Comparison of ENCODE assay signal across 9 cellular contexts in genomic region chr3:118882353-118882947, GRCh38.
DNase-seq lines count a peak whose midpoint lies in the region; ATAC-seq, FAIRE-seq and TF ChIP-seq lines count a peak whose summit lies in the region.
"Had no signal": no experiment of that assay in that cellular context is flagged by ENCODE, and none has a peak within 500 bp of the region (broad histone marks: within the 10 kb centered on the region; RNA-seq: fewer than 3 reads in every experiment).

No MANE protein-coding gene starts in this region.

- CTCF ChIA-PET in IMR-90 (lab: Yijun Ruan, JAX), result interaction anchor here (0.5 to 4.6 kb wide), 12 partner anchors 8 to 798 kb away, joined by 3 to 29 read pairs (median 4); partner anchors contain the start of genes B4GALT4 and IGSF11

- BruUV-seq in IMR-90 (replicated peaks; lab: Mats Ljungman, UMichigan), result no TSS peak

- ATAC-seq in GM19467 (IDR thresholded peaks at IDR 0.05; ENCODE audit: unreplicated experiment) (peak; percentile 52), IMR-90 (ENCODE audit: low read depth) (peak; percentile 86), RWPE2 (ENCODE audit: low read depth) (peak; percentile 76)

- H3K4me3 ChIP-seq in IMR-90 (ENCODE audit: insufficient read depth, low read depth, low read length) (no peak overlapping the region), RWPE2 (ENCODE audit: severe bottlenecking) (no peak overlapping the region)

- POLR2A ChIA-PET in IMR-90 (lab: Charles Lee; ENCODE audit: unreplicated experiment), result interaction anchor here (0.6 kb wide), 1 partner anchor 184 kb away, joined by 3 read pairs; no protein-coding TSS in a partner anchor

- H2BK15ac ChIP-seq in IMR-90 (ENCODE audit: low read depth, low read length), result no peak overlapping the region

- H3K27ac ChIP-seq in IMR-90 (ENCODE audit: insufficient read depth, low read length) (no peak overlapping the region), RWPE2 (ENCODE audit: poor library complexity, severe bottlenecking) (no peak overlapping the region)
- H3K27ac ChIP-seq: epithelial cell of prostate had no signal

- no peak overlapping the region for H2BK5ac ChIP-seq in IMR-90 (ENCODE audit: low read depth, low read length, poor library complexity, severe bottlenecking)

- TF ChIP-seq POLR2A in IMR-90 (IDR thresholded peaks at IDR 0.05; ENCODE audit: low read depth, low read length), result no peak

- in situ Hi-C loops in IMR-90 (cut with MboI; ENCODE audit: low sequenced_read_pairs), result loop anchor here (5.0 to 25.0 kb wide), 4 partner anchors 220 to 805 kb away; partner anchors contain the start of genes ADPRH, COX17 and PLA1A

- FAIRE-seq in urothelium cell line (lab: Jason Lieb, UNC), result peak; percentile 55

- no peak overlapping the region for H2AK9ac ChIP-seq in IMR-90 (replicated peaks; ENCODE audit: low read depth, low read length, poor library complexity)

- H4K8ac ChIP-seq in IMR-90 (ENCODE audit: low read depth in 2 of 2, low read length in 2 of 2), result no peak overlapping the region

- no peak overlapping the region for H4K5ac ChIP-seq in IMR-90 (ENCODE audit: low read depth, low read length)

- TF ChIP-seq RAD21 in IMR-90 (IDR thresholded peaks at IDR 0.05; ENCODE audit: low read length), result peak; percentile 63

- no peaks in the 10 kb centered on the region for H3K79me1 ChIP-seq in IMR-90 (ENCODE audit: low read depth in 1 of 2, low read length in 2 of 2)

- H2AFZ ChIP-seq in IMR-90 (replicated peaks; ENCODE audit: low read length, poor library complexity), result no peak overlapping the region

- H3K9ac ChIP-seq in IMR-90 (ENCODE audit: low read depth, low read length), result no peak overlapping the region

- H3K9me3 ChIP-seq in IMR-90 (ENCODE audit: control insufficient read depth, insufficient read depth, low read length) (no peaks in the 10 kb centered on the region), RWPE2 (ENCODE audit: severe bottlenecking) (no peaks in the 10 kb centered on the region)

- TF ChIP-seq CTCF in IMR-90 (conservative IDR thresholded peaks at IDR 0.05; ENCODE audit: low read depth, low read length), result peak; percentile 72
- peak; percentile 82 for TF ChIP-seq CTCF in RWPE2 (IDR thresholded peaks at IDR 0.05; ENCODE audit: poor library complexity, severe bottlenecking)

- 83% methylated on average over 2 of the region's 3 CpGs; no CpG with 5 or more reads in 1 of the 2 experiments for WGBS in IMR-90 (ENCODE audit: extremely low coverage in 2 of 2, insufficient read length in 1 of 2), 2 experiments

- no peak overlapping the region for H3K4me2 ChIP-seq in IMR-90 (ENCODE audit: low read depth, low read length)

- peak; percentile 60 for DNase-seq in D341Med (ENCODE audit: low spot score)
- peak; percentile 55 for DNase-seq in IMR-90
- DNase-seq in RWPE2 (ENCODE audit: low spot score), result no peak
- DNase-seq in activated T-helper 9 cell treated with anti-CD3 and anti-CD28 coated beads, Interleukin-2, amount 50 U/mL, for 16 hours (ENCODE audit: low read depth), result peak; percentile 34
- DNase-seq in germinal center (ENCODE audit: low spot score), result peak; percentile 26
- peak; percentile 86 for DNase-seq in pons (ENCODE audit: low spot score)
- peak; percentile 63 for DNase-seq in urothelium cell line (ENCODE audit: low spot score)

- H4K91ac ChIP-seq in IMR-90 (ENCODE audit: insufficient read depth, low read depth, low read length), result no peak overlapping the region

- H3K27me3 ChIP-seq in IMR-90 (ENCODE audit: control insufficient read depth, insufficient read depth, low read length) (no peaks in the 10 kb centered on the region; the same call in 1 of the 2 replicates), RWPE2 (ENCODE audit: insufficient read depth, poor library complexity, severe bottlenecking) (peaks cover 7% of the 10 kb centered on the region)

- H3K56ac ChIP-seq in IMR-90 (ENCODE audit: extremely low read depth, insufficient read depth, low read length), result no peak overlapping the region

- intact Hi-C loops in IMR-90 (cut with micrococcal nuclease), result loop anchor here (1.0 to 2.0 kb wide), 2 partner anchors 152 to 799 kb away; partner anchors contain the start of gene IGSF11

- no peak overlapping the region for H2BK20ac ChIP-seq in IMR-90 (ENCODE audit: low read depth, low read length)

- H3K4me1 ChIP-seq in IMR-90 (ENCODE audit: control insufficient read depth, insufficient read depth, low read length), result no peaks in the 10 kb centered on the region
- H3K4me1 ChIP-seq in RWPE2 (ENCODE audit: insufficient read depth, poor library complexity, severe bottlenecking), result no peaks in the 10 kb centered on the region

- H3K18ac ChIP-seq in IMR-90 (ENCODE audit: low read depth, low read length), result no peak overlapping the region

- H3K4ac ChIP-seq in IMR-90 (ENCODE audit: low read depth, low read length), result no peak overlapping the region

- no peak overlapping the region for H3K14ac ChIP-seq in IMR-90 (replicated peaks; ENCODE audit: low read depth, low read length)

- H3K36me3 ChIP-seq in IMR-90 (ENCODE audit: control insufficient read depth, insufficient read depth, low read length) (no peaks in the 10 kb centered on the region), RWPE2 (ENCODE audit: low read depth) (no peaks in the 10 kb centered on the region)

- no peaks in the 10 kb centered on the region for H4K20me1 ChIP-seq in IMR-90 (ENCODE audit: insufficient read depth, low read length)

- H2BK120ac ChIP-seq in IMR-90 (ENCODE audit: low read depth, low read length), result no peak overlapping the region

- no peak overlapping the region for H2AK5ac ChIP-seq in IMR-90 (ENCODE audit: low read depth, low read length)

- dilution Hi-C loops in IMR-90 (cut with HindIII; ENCODE audit: low sequenced_read_pairs, unreplicated experiment), result no loop called here

- H3K9me1 ChIP-seq in IMR-90 (ENCODE audit: insufficient read depth, low read length), result no peaks in the 10 kb centered on the region

- no peak overlapping the region for H3K23ac ChIP-seq in IMR-90 (ENCODE audit: low read depth, low read length)

TF ChIP-seq in IMR-90, 13 proteins besides CTCF, POLR2A, EP300 and RAD21:
- TF ChIP-seq FOS (IDR thresholded peaks at IDR 0.05; ENCODE audit: low read depth, low read length) (no peak), CEBPB (IDR thresholded peaks at IDR 0.05; ENCODE audit: low read depth, low read length) (no peak), NFE2L2 (IDR thresholded peaks at IDR 0.05; ENCODE audit: low read depth, low read length) (no peak), SMC3 (IDR thresholded peaks at IDR 0.05; ENCODE audit: low read depth, low read length) (peak; percentile 58), MAZ (IDR thresholded peaks at IDR 0.05; ENCODE audit: borderline replicate concordance, low read depth, low read length) (no peak), CHD1 (IDR thresholded peaks at IDR 0.05; ENCODE audit: low read depth, low read length) (no peak)
